In genomic region chr7:43038229-43038628, GRCh38 we compare ENCODE assay signal across 18 cellular contexts.
A peak's percentile ranks its signal among the peaks of the same experiment; 100 is the strongest.
DNase-seq lines count a peak whose midpoint lies in the region; ATAC-seq and TF ChIP-seq lines count a peak whose summit lies in the region.
"Had no signal": no experiment of that assay in that cellular context is flagged by ENCODE, and none has a peak within 500 bp of the region (broad histone marks: within the 10 kb centered on the region; RNA-seq: fewer than 3 reads in every experiment).

No MANE protein-coding gene starts in this region.

- H3F3A ChIP-seq in neural progenitor cell (ENCODE audit: low read depth): no peaks in the 10 kb centered on the region

- POLR2A ChIA-PET in AG04450 (lab: Yijun Ruan, JAX): no interaction called here

- H3K27me3 Mint-ChIP-seq in HFFc6 (ENCODE audit: insufficient read depth) (no peaks in the 10 kb centered on the region), neural progenitor cell (ENCODE audit: insufficient read depth, low read depth) (peaks cover 2% of the 10 kb centered on the region)

- H3K27ac ChIP-seq in AG04450 (ENCODE audit: low read depth, low read length) (no peak overlapping the region), neural progenitor cell (no peak overlapping the region)
- H3K27ac ChIP-seq: heart right ventricle had no signal

- H3K4me1 ChIP-seq in neural progenitor cell: peaks cover 10% of the 10 kb centered on the region
- H3K4me1 ChIP-seq: heart right ventricle had no signal

- no peak for ATAC-seq in GM19467 (IDR thresholded peaks at IDR 0.05; ENCODE audit: unreplicated experiment)
- ATAC-seq in HG02938 (IDR thresholded peaks at IDR 0.05; ENCODE audit: unreplicated experiment): no peak
- ATAC-seq: heart right ventricle had no signal

- H3K9me3 ChIP-seq in AG04450 (ENCODE audit: control insufficient read depth, insufficient read depth, low read length): peaks cover 4% of the 10 kb centered on the region; the same call in 1 of the 2 replicates
- no peaks in the 10 kb centered on the region for H3K9me3 ChIP-seq in neural progenitor cell (ENCODE audit: low read depth)
- H3K9me3 ChIP-seq: heart right ventricle had no signal

- H3K4me2 ChIP-seq in neural progenitor cell: no peak overlapping the region

- peaks cover 14% of the 10 kb centered on the region for H3K9me3 Mint-ChIP-seq in HFFc6
- H3K9me3 Mint-ChIP-seq in neural progenitor cell: peaks cover 8% of the 10 kb centered on the region
- H3K9me3 Mint-ChIP-seq: activated naive CD4-positive, alpha-beta T cell treated with anti-CD3 and anti-CD28 coated beads, Interleukin-2, amount 50 U/mL, for 24 hours; central memory CD8-positive, alpha-beta T cell had no signal

- peak; percentile 8 for DNase-seq in AG04450 (ENCODE audit: low read depth, low spot score)
- peak; percentile 75 for DNase-seq in HFFc6
- peak; percentile 23 for DNase-seq in astrocyte of the cerebellum (ENCODE audit: low read depth)
- DNase-seq in fibroblast of the aortic adventitia (ENCODE audit: low read depth): peak; percentile 91
- no peak for DNase-seq in neural progenitor cell (ENCODE audit: low spot score)
- DNase-seq in SKM-1 (lab: John Stamatoyannopoulos, UW; ENCODE audit: unreplicated experiment): no peak
- DNase-seq: activated CD4-positive, alpha-beta T cell treated with anti-CD3 and anti-CD28 coated beads for 4 hours; COR-L47; heart right ventricle; islet precursor cell; NCI-H2227 treated with DMSO at 0.1 percent for 48 hours; NK-92 treated with Interleukin-12 subunit alpha and Interleukin-12 subunit beta, amount 100 ng/mL, for 24 hours; Right ventricle myocardium superior; T-helper 2 cell had no signal

- H3K36me3 Mint-ChIP-seq in HFFc6 (ENCODE audit: low read depth) (peaks cover 16% of the 10 kb centered on the region), neural progenitor cell (no peaks in the 10 kb centered on the region)
- H3K36me3 Mint-ChIP-seq: activated naive CD4-positive, alpha-beta T cell treated with anti-CD3 and anti-CD28 coated beads, Interleukin-2, amount 50 U/mL, for 24 hours had no signal

- in situ Hi-C loops in astrocyte of the cerebellum (cut with HindIII; ENCODE audit: low sequenced_read_pairs): no loop called here

- H3K27ac Mint-ChIP-seq in HFFc6 (peak overlapping the region; percentile 82), neural progenitor cell (no peak overlapping the region)
- H3K27ac Mint-ChIP-seq: activated naive CD4-positive, alpha-beta T cell treated with anti-CD3 and anti-CD28 coated beads, Interleukin-2, amount 50 U/mL, for 24 hours had no signal

- H3K4me3 Mint-ChIP-seq in HFFc6 (peak overlapping the region; percentile 59), neural progenitor cell (no peak overlapping the region)
- H3K4me3 Mint-ChIP-seq: activated naive CD4-positive, alpha-beta T cell treated with anti-CD3 and anti-CD28 coated beads, Interleukin-2, amount 50 U/mL, for 24 hours; central memory CD8-positive, alpha-beta T cell had no signal

- no peak overlapping the region for H2AFZ ChIP-seq in neural progenitor cell (replicated peaks)

- TF ChIP-seq CTCF in AG04450 (IDR thresholded peaks at IDR 0.05; ENCODE audit: low read depth, low read length) (no peak), HFFc6 (IDR thresholded peaks at IDR 0.05) (no peak), astrocyte of the cerebellum (IDR thresholded peaks at IDR 0.05; ENCODE audit: low read depth, low read length, missing control alignments) (no peak), fibroblast of the aortic adventitia (IDR thresholded peaks at IDR 0.05; ENCODE audit: insufficient read depth, low read length) (no peak), neural progenitor cell (IDR thresholded peaks at IDR 0.05) (no peak)

- H4K20me1 ChIP-seq in neural progenitor cell (ENCODE audit: low read depth): no peaks in the 10 kb centered on the region

- H3K27me3 ChIP-seq in AG04450 (ENCODE audit: control insufficient read depth, insufficient read depth, low read length) (no peaks in the 10 kb centered on the region), neural progenitor cell (no peaks in the 10 kb centered on the region)
- H3K27me3 ChIP-seq: heart right ventricle had no signal

- peaks cover 28% of the 10 kb centered on the region for H3K4me1 Mint-ChIP-seq in HFFc6 (ENCODE audit: low read depth)
- H3K4me1 Mint-ChIP-seq in neural progenitor cell: peaks cover 13% of the 10 kb centered on the region
- H3K4me1 Mint-ChIP-seq: activated naive CD4-positive, alpha-beta T cell treated with anti-CD3 and anti-CD28 coated beads, Interleukin-2, amount 50 U/mL, for 24 hours; central memory CD8-positive, alpha-beta T cell had no signal

- H3K36me3 ChIP-seq in neural progenitor cell: no peaks in the 10 kb centered on the region
- H3K36me3 ChIP-seq: heart right ventricle had no signal

- no peak overlapping the region for H3K4me3 ChIP-seq in AG04450 (ENCODE audit: low read depth, low read length)
- no peak overlapping the region for H3K4me3 ChIP-seq in astrocyte of the cerebellum (ENCODE audit: low read depth, low read length)
- no peak overlapping the region for H3K4me3 ChIP-seq in fibroblast of the aortic adventitia (ENCODE audit: low read depth, low read length)
- no peak overlapping the region for H3K4me3 ChIP-seq in neural progenitor cell
- H3K4me3 ChIP-seq: heart right ventricle had no signal

- no peak overlapping the region for H3K9ac ChIP-seq in neural progenitor cell

- CTCF ChIA-PET in AG04450 (lab: Charles Lee): no interaction called here

- no peaks in the 10 kb centered on the region for H3K79me2 ChIP-seq in neural progenitor cell (ENCODE audit: low read depth)

Comparison
In these comparisons a context has a peak if more than half of its experiments do, and no peak if none do; other contexts are left out.
1. DNase-seq: peak in AG04450 (single experiment), HFFc6 (single experiment), astrocyte of the cerebellum (single experiment) and fibroblast of the aortic adventitia (single experiment); none in neural progenitor cell (single experiment) and SKM-1 (single experiment).